In genomic region chr22:26581026-26581425, GRCh38 we compare ENCODE assay signal across 2 cellular contexts.
TF ChIP-seq lines count a peak whose summit lies in the region.

No MANE protein-coding gene starts in this region.

TF ChIP-seq in GM23338, 12 proteins besides CTCF, POLR2A, EP300 and RAD21:
- TF ChIP-seq POLR2AphosphoS5 (IDR thresholded peaks at IDR 0.05; ENCODE audit: low read depth) (no peak), REST (IDR thresholded peaks at IDR 0.05; ENCODE audit: unreplicated experiment) (no peak), EZH2phosphoT487 (IDR thresholded peaks at IDR 0.05; ENCODE audit: unreplicated experiment) (no peak), CREB1 (CRISPR knock-in tag; IDR thresholded peaks at IDR 0.05; ENCODE audit: low read depth) (no peak), NANOG (IDR thresholded peaks at IDR 0.05; ENCODE audit: borderline replicate concordance) (no peak), ZNF114 (CRISPR knock-in tag; IDR thresholded peaks at IDR 0.05) (no peak)

TF ChIP-seq in HepG2, 621 proteins besides CTCF, POLR2A, EP300 and RAD21:
- no peak for TF ChIP-seq NFKB2 (CRISPR knock-in tag; IDR thresholded peaks at IDR 0.05; ENCODE audit: borderline replicate concordance)
- no peak for TF ChIP-seq ZBTB7B (CRISPR knock-in tag; IDR thresholded peaks at IDR 0.05)
- TF ChIP-seq EEA1 (CRISPR knock-in tag; IDR thresholded peaks at IDR 0.05; ENCODE audit: borderline replicate concordance): no peak
- TF ChIP-seq ZNF557 (CRISPR knock-in tag; IDR thresholded peaks at IDR 0.05): no peak
- no peak for TF ChIP-seq ZBTB33 (CRISPR knock-in tag; IDR thresholded peaks at IDR 0.05)
- TF ChIP-seq IRX3 (CRISPR knock-in tag; IDR thresholded peaks at IDR 0.05; ENCODE audit: borderline replicate concordance, low read depth): no peak
- TF ChIP-seq PRMT3 (CRISPR knock-in tag; IDR thresholded peaks at IDR 0.05; ENCODE audit: borderline replicate concordance, low read depth): no peak
- TF ChIP-seq KDM1A (CRISPR knock-in tag; IDR thresholded peaks at IDR 0.05): no peak
- TF ChIP-seq PLSCR1 (CRISPR knock-in tag; IDR thresholded peaks at IDR 0.05; ENCODE audit: borderline replicate concordance): no peak
- TF ChIP-seq NFRKB (IDR thresholded peaks at IDR 0.05): no peak
- TF ChIP-seq MNT (IDR thresholded peaks at IDR 0.05): no peak
- TF ChIP-seq ATRX (CRISPR knock-in tag; IDR thresholded peaks at IDR 0.05; ENCODE audit: borderline replicate concordance): no peak
- TF ChIP-seq ZKSCAN1 (IDR thresholded peaks at IDR 0.05; ENCODE audit: low read length): no peak
- no peak for TF ChIP-seq ZNF788 (CRISPR knock-in tag; IDR thresholded peaks at IDR 0.05; ENCODE audit: borderline replicate concordance)
- TF ChIP-seq SMC3 (IDR thresholded peaks at IDR 0.05; ENCODE audit: low read length): no peak
- no peak for TF ChIP-seq AKAP8 (CRISPR knock-in tag; IDR thresholded peaks at IDR 0.05)
TF ChIP-seq in HepG2: peak in this region for 0.
